ENCODE assay signal across 10 cellular contexts in the genomic region with DNA sequence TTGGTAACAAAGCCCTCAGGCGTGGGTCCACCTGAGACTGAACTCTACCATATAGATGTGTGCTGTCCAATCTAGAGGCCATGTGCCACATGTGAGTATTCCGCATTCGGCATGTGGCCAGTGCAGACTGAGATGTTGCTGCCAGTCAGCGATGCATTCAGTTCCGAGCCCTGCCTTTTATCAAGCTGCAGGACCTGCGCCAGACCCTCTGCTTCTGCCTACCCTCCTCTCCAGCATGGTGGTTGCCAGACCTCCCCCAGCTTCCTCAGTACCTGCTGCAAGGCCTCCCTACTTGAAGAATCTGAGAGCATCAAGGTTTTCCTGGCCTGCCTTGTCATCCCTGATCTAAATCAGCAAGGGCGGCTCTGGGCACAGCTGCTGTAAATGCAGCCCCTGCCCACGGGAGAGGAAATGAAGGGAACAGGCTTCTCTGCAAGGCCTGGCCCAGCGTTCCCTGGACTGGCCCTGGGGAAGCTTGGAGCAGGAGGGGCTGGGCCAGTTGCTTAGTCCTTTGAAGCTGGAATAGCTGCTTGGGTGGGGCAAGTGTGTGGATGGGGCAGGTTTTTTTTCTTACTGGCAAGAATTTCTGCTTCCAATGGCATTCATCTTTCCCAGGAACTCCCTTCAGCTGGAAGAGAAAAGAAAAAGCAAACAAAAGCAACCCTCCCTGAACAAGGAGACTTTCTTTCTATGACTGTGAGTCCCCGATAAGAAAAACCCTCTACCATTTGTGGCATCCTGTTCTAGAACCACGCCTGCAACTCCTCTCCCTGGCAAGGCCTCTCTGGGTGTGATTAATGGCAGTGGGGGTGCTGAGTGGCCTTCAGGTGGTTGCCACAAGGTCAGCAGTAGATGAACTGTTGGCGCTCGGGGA.
A peak's percentile ranks its signal among the peaks of the same experiment; 100 is the strongest.
DNase-seq lines count a peak whose midpoint lies in the region; ATAC-seq and TF ChIP-seq lines count a peak whose summit lies in the region.
"Had no signal": no experiment of that assay in that cellular context is flagged by ENCODE, and none has a peak within 500 bp of the region (broad histone marks: within the 10 kb centered on the region; RNA-seq: fewer than 3 reads in every experiment).

No MANE protein-coding gene starts in this region.

- peak; percentile 46 for DNase-seq in GM12865 (ENCODE audit: low read depth)
- DNase-seq in NCI-H226 = peak; percentile 30
- peak; percentile 52 for DNase-seq in fibroblast of the aortic adventitia (ENCODE audit: low read depth)
- no peak for DNase-seq in neuronal stem cell (ENCODE audit: low spot score)
- DNase-seq in MG63 = no peak
- DNase-seq in ACHN = no peak
- DNase-seq: SW 1271 had no signal

- H3K9ac ChIP-seq in neuronal stem cell (ENCODE audit: low read depth, low read length, poor library complexity) = no peak overlapping the region
- H3K9ac ChIP-seq: KMS-11 had no signal

- H3K4me2 ChIP-seq in neuronal stem cell (ENCODE audit: insufficient read depth, low read length, poor library complexity, severe bottlenecking) = no peak overlapping the region
- H3K4me2 ChIP-seq: KMS-11 had no signal

- H3K36me3 ChIP-seq in neuronal stem cell (replicated peaks in 1 of 2; ENCODE audit: control insufficient read depth in 2 of 2, insufficient read depth in 2 of 2, low read length in 2 of 2) = no peaks in the 10 kb centered on the region
- no peaks in the 10 kb centered on the region for H3K36me3 ChIP-seq in MG63

- H3K9me3 ChIP-seq in neuronal stem cell (replicated peaks in 1 of 2; ENCODE audit: control insufficient read depth in 2 of 2, insufficient read depth in 1 of 2, low read depth in 1 of 2, low read length in 2 of 2) = no peaks in the 10 kb centered on the region
- H3K9me3 ChIP-seq in MG63 = no peaks in the 10 kb centered on the region

- no peaks in the 10 kb centered on the region for H3K79me1 ChIP-seq in neuronal stem cell (ENCODE audit: low read depth, low read length)

- TF ChIP-seq CTCF in GM12865 (IDR thresholded peaks at IDR 0.05; ENCODE audit: insufficient read depth, low read depth, low read length, missing control alignments) (no peak), fibroblast of the aortic adventitia (IDR thresholded peaks at IDR 0.05; ENCODE audit: insufficient read depth, low read length) (no peak)

- H3K27me3 ChIP-seq in neuronal stem cell (ENCODE audit: control insufficient read depth in 3 of 3, insufficient read depth in 3 of 3, low read depth in 1 of 3, low read length in 3 of 3) (peaks cover 0 to 11% (median 0%) of the 10 kb centered on the region in 3 experiments), MG63 (no peaks in the 10 kb centered on the region)

- WGBS in neuronal stem cell (ENCODE audit: extremely low coverage in 2 of 2, insufficient read length in 2 of 2, insufficient replicate concordance in 1 of 2), 2 donors = no CpG with 5 or more reads among the region's 13 CpGs

- H3K4ac ChIP-seq in neuronal stem cell (ENCODE audit: low read length) = no peak overlapping the region

- no peak overlapping the region for H2BK12ac ChIP-seq in neuronal stem cell (ENCODE audit: low read length)

- peak overlapping the region; percentile 74 for H2AFZ ChIP-seq in neuronal stem cell (ENCODE audit: low read length)

- no peak overlapping the region for H2AK5ac ChIP-seq in neuronal stem cell (ENCODE audit: low read depth, low read length)

- H3K4me3 ChIP-seq in GM12865 (ENCODE audit: low read depth, low read length) = no peak overlapping the region
- H3K4me3 ChIP-seq in fibroblast of the aortic adventitia (ENCODE audit: low read depth, low read length) = no peak overlapping the region
- no peak overlapping the region for H3K4me3 ChIP-seq in neuronal stem cell (ENCODE audit: low read length in 2 of 2)
- H3K4me3 ChIP-seq in MG63 = no peak overlapping the region

- H3K23ac ChIP-seq in neuronal stem cell (ENCODE audit: low read depth, low read length, poor library complexity) = no peak overlapping the region

- ATAC-seq in HG03097 (IDR thresholded peaks at IDR 0.05; ENCODE audit: low FRiP score, unreplicated experiment) (no peak), GM18907 (IDR thresholded peaks at IDR 0.05; ENCODE audit: unreplicated experiment) (no peak)

- no peak overlapping the region for H4K8ac ChIP-seq in neuronal stem cell (ENCODE audit: low read depth, low read length)

- H2BK15ac ChIP-seq in neuronal stem cell (ENCODE audit: low read length) = no peak overlapping the region

- no peak overlapping the region for H2BK120ac ChIP-seq in neuronal stem cell (ENCODE audit: low read depth, low read length)

- no peak overlapping the region for H4K91ac ChIP-seq in neuronal stem cell (ENCODE audit: low read depth, low read length, poor library complexity)

- no peak overlapping the region for H3K27ac ChIP-seq in neuronal stem cell (replicated peaks; ENCODE audit: low read length)
- H3K27ac ChIP-seq: KMS-11 had no signal

- H3K4me1 ChIP-seq in neuronal stem cell (ENCODE audit: control insufficient read depth in 2 of 2, insufficient read depth in 1 of 2, low read depth in 1 of 2, low read length in 2 of 2) = peaks cover 5 to 8% of the 10 kb centered on the region in 2 donors

- H2BK5ac ChIP-seq in neuronal stem cell (ENCODE audit: low read length) = no peak overlapping the region

- in situ Hi-C loops in ACHN (cut with HindIII; ENCODE audit: low pct_ligation_motif_present, low pct_unique_long_range_greater_than_20kb, low sequenced_read_pairs) = no loop called here

- peak overlapping the region; percentile 5 for H3K14ac ChIP-seq in neuronal stem cell (ENCODE audit: low read length)

- H3K18ac ChIP-seq in neuronal stem cell (ENCODE audit: low read length) = peak overlapping the region; percentile 53

Comparison
In these comparisons a context has a peak if more than half of its experiments do, and no peak if none do; other contexts are left out.
1. DNase-seq: peak in GM12865 (single experiment), NCI-H226 (single experiment) and fibroblast of the aortic adventitia (single experiment); none in neuronal stem cell (single experiment), MG63 (single experiment) and ACHN (single experiment).